In the genomic region with DNA sequence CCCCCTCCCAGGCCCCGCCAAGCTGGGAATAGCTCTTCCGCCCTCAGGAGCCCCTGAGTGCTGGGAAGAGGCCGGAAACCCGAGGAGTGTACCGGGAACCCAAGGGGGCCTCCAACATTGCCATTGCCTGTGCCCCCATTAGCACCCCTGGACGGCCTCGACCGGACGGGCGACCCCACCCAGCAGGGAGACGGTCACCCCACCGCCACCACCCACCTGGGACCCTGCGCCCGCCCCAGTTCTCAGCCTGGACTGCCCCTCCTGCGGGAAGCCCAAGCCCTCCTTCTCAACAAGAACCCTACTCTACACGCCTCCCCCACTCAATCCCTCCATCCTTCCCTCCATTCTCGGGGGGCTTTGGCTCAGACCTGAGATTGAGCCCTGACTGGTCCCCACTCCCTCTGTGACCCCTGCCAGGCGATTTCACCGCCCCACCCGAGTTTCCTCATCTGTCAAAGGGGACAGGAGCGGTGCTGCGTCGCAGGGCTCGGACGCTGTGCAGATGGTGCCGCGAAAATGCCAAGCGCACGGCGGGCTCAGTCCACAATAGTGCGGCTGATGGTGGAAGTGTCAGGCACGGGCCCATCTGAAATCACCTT, we compare ENCODE assay signal across 8 cellular contexts. TPM values are rescaled to one million over a fixed set of nuclear protein-coding genes. Genes with fewer than 3 reads are reported as not detected.
DNase-seq lines count a peak whose midpoint lies in the region; ATAC-seq and TF ChIP-seq lines count a peak whose summit lies in the region.

No MANE protein-coding gene starts in this region.

- no peak for TF ChIP-seq CTCF in A673 (conservative IDR thresholded peaks at IDR 0.05; ENCODE audit: low read depth, low read length)

- H3K27ac ChIP-seq in A673 (ENCODE audit: low read depth, low read length, poor library complexity, severe bottlenecking) (peak overlapping the region; percentile 96), HUES6 (ENCODE audit: low read depth, low read length) (peak overlapping the region; percentile 35; the same call in 1 of the 2 replicates), caudate nucleus (ENCODE audit: low read depth, low read length) (peak overlapping the region; percentile 74), muscle layer of colon (ENCODE audit: low read depth, low read length) (no peak overlapping the region)

- peak overlapping the region; percentile 74 for H3K9ac ChIP-seq in HUES6 (ENCODE audit: low read length)
- peak overlapping the region; percentile 63 for H3K9ac ChIP-seq in muscle layer of colon (ENCODE audit: low read length)

- ATAC-seq in GM18498 (IDR thresholded peaks at IDR 0.05; ENCODE audit: unreplicated experiment), result no peak

- H3K4me1 ChIP-seq in A673 (ENCODE audit: insufficient read depth, low read length, poor library complexity, severe bottlenecking) (peaks cover 53% of the 10 kb centered on the region), HUES6 (ENCODE audit: control insufficient read depth, insufficient read depth, low read length) (peaks cover 39% of the 10 kb centered on the region), muscle layer of colon (ENCODE audit: insufficient read depth, low read length) (peaks cover 40% of the 10 kb centered on the region)

- H3K27me3 ChIP-seq in A673 (replicated peaks; ENCODE audit: insufficient read depth, low read depth, low read length, poor library complexity) (no peaks in the 10 kb centered on the region), HUES6 (ENCODE audit: control insufficient read depth, insufficient read depth, low read length) (no peaks in the 10 kb centered on the region), muscle layer of colon (ENCODE audit: control insufficient read depth in 1 of 2, insufficient read depth in 2 of 2, low read length in 2 of 2) (peaks cover 0 to 14% of the 10 kb centered on the region in 2 donors)

- H3K36me3 ChIP-seq in A673 (ENCODE audit: insufficient read depth, low read length, poor library complexity, severe bottlenecking) (peaks cover 23% of the 10 kb centered on the region), HUES6 (ENCODE audit: control insufficient read depth, insufficient read depth, low read length) (peaks cover 5% of the 10 kb centered on the region), muscle layer of colon (ENCODE audit: insufficient read depth, low read length) (no peaks in the 10 kb centered on the region)

- DNase-seq in A673 (ENCODE audit: low spot score) (no peak), caudate nucleus (lab: John Stamatoyannopoulos, UW) (peak in 4 of 61 donors; percentile 23 to 41 (median 38)), A172 (ENCODE audit: low spot score) (no peak), NCI-H2029 treated with DMSO at 0.1 percent for 48 hours (lab: John Stamatoyannopoulos, UW) (no peak), HuH-7 (ENCODE audit: low spot score) (no peak)

- H3K4me3 ChIP-seq in A673 (ENCODE audit: low read depth, low read length, poor library complexity, severe bottlenecking) (peak overlapping the region; percentile 90), HUES6 (ENCODE audit: low read depth, low read length) (peak overlapping the region; percentile 74), muscle layer of colon (ENCODE audit: low read depth in 1 of 2, low read length in 2 of 2) (peak overlapping the region; percentile 18 to 76)

- CTCF ChIA-PET in A673 (lab: Charles Lee), result interaction anchor here (0.7 kb wide), 1 partner anchor 208 kb away, joined by 3 read pairs; no protein-coding TSS in a partner anchor

- POLR2A ChIA-PET in A673 (lab: Charles Lee; ENCODE audit: low non-redundant PET), result no interaction called here

- intact Hi-C loops in A673 (cut with micrococcal nuclease; ENCODE audit: unreplicated experiment), result loop anchor here (5.0 kb wide), 2 partner anchors 70 to 205 kb away; a partner anchor contains a TSS

- H3K9me3 ChIP-seq in A673 (ENCODE audit: low read depth, low read length, poor library complexity, severe bottlenecking) (no peaks in the 10 kb centered on the region), HUES6 (ENCODE audit: control insufficient read depth, insufficient read depth, low read depth, low read length) (no peaks in the 10 kb centered on the region), muscle layer of colon (ENCODE audit: low read length) (no peaks in the 10 kb centered on the region)

- BruUV-seq in A673 (replicated peaks; lab: Mats Ljungman, UMichigan), result no TSS peak

RNA-seq across cellular contexts. Expression of a gene that starts 1.8 kb away (rescaled TPM):
- 316 and 329 TPM in 2 replicates for total RNA-seq in A673 (2021)
- 148 and 208 TPM in 2 replicates for total RNA-seq in A172 (2014; rRNA removed; shearing (Covaris generic))

RNA-seq across cellular contexts. Expression of a gene that starts 15.2 kb away (rescaled TPM):
- total RNA-seq in A673 (2021), result not detected in 2 replicates
- total RNA-seq in A172 (2014; rRNA removed; shearing (Covaris generic)), result not detected in 2 replicates
